ENCODE assay signal across 8 cellular contexts in the genomic region with DNA sequence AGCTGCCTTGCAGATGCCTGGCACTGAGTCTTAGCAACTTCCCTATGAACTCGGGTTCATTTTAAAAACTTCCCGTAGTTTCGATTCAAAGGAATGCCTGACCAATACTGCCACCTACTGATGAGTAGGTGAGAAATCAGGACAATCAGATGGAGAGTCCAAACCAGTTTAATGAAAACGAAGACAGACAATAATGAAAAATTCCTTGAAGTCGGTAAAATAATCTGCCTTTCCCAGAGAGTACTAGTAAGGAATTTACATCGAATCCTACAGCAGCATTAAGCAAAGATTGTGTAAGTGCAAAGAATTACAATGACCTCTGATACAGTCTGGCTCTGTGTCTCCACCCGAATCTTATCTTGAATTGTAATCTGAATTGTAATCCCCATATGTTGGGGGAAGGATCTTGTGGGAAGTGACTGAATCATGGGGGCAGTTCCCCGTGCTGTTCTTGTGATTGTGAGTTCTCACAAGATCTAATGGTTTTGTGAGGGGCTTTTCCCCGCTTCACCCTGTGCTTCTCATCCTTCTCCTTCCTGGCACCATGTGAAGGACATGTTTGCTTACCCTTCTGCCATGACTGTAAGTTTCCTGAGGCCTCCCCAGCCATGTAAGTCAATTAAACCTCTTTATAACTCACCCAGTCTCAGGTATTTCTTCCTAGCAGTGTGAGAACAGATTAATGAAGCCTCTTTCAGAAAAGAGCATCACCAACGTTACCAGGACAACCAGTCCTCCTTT.
A peak's percentile ranks its signal among the peaks of the same experiment; 100 is the strongest.
DNase-seq lines count a peak whose midpoint lies in the region; ATAC-seq and TF ChIP-seq lines count a peak whose summit lies in the region.

No MANE protein-coding gene starts in this region.

- peaks cover 0 to 4% of the 10 kb centered on the region in 2 donors for H3K9me3 ChIP-seq in left lung

- H3K27ac Mint-ChIP-seq in type B pancreatic cell = no peak overlapping the region

- POLR2A ChIA-PET in AG04449 (lab: Yijun Ruan, JAX) = no interaction called here

- intact Hi-C loops in left lung (cut with DNase I) = no loop called here

- H3K36me3 ChIP-seq in left lung = peaks cover 0 to 24% of the 10 kb centered on the region in 2 donors

- TF ChIP-seq CTCF in AG04449 (IDR thresholded peaks at IDR 0.05; ENCODE audit: insufficient read depth, low read length, missing control alignments) = peak; percentile 52
- peak; percentile 14 for TF ChIP-seq CTCF in GM13976 (IDR thresholded peaks at IDR 0.05; ENCODE audit: borderline replicate concordance, control extremely low read depth, extremely low read depth, insufficient read depth, missing control alignments)
- peak; percentile 74 for TF ChIP-seq CTCF in choroid plexus epithelial cell (conservative IDR thresholded peaks at IDR 0.05; ENCODE audit: low read depth, low read length)
- TF ChIP-seq CTCF in left lung (IDR thresholded peaks at IDR 0.05) = peak; percentile 58 to 65
- peak; percentile 85 for TF ChIP-seq CTCF in type B pancreatic cell (conservative IDR thresholded peaks at IDR 0.05)

- in situ Hi-C loops in GM13976 (cut with MboI; ENCODE audit: low sequenced_read_pairs, unreplicated experiment) = no loop called here

- no peaks in the 10 kb centered on the region for H3K4me1 ChIP-seq in left lung

- H3K27ac ChIP-seq in left lung = no peak overlapping the region

- DNase-seq in AG04449 (ENCODE audit: low read depth, low spot score) (peak; percentile 19), GM13976 (ENCODE audit: low spot score) (no peak), NOMO-1 treated with DMSO at 0.1 percent for 48 hours (lab: John Stamatoyannopoulos, UW; ENCODE audit: unreplicated experiment) (peak; percentile 74), choroid plexus epithelial cell (ENCODE audit: low read depth) (peak; percentile 82), left lung (no peak), type B pancreatic cell (ENCODE audit: extremely low spot score, unreplicated experiment) (no peak)
- no peak for DNase-seq in activated T-cell treated with anti-CD3 and anti-CD28 coated beads, Interleukin-2, amount 50 U/mL, for 1 hour
- no peak for DNase-seq in activated CD4-positive, alpha-beta T cell treated with anti-CD3 and anti-CD28 coated beads, Interleukin-2, amount 50 U/mL, for 1 hour

- H3K4me3 ChIP-seq in AG04449 (ENCODE audit: low read depth, low read length) = no peak overlapping the region
- no peak overlapping the region for H3K4me3 ChIP-seq in choroid plexus epithelial cell (ENCODE audit: low read depth, low read length)
- H3K4me3 ChIP-seq in left lung = no peak overlapping the region

- peaks cover 4% of the 10 kb centered on the region for H3K36me3 Mint-ChIP-seq in type B pancreatic cell

- H3K9me3 Mint-ChIP-seq in type B pancreatic cell = no peaks in the 10 kb centered on the region

- no peaks in the 10 kb centered on the region for H3K27me3 ChIP-seq in left lung

- CTCF ChIA-PET in AG04449 (lab: Yijun Ruan, JAX) = interaction anchor here (0.7 to 8.3 kb wide), 16 partner anchors 9 to 152 kb away, joined by 3 to 144 read pairs (median 3); no protein-coding TSS in a partner anchor

- peak; percentile 97 for ATAC-seq in left lung

- H3K27me3 Mint-ChIP-seq in type B pancreatic cell = no peaks in the 10 kb centered on the region

- H3K4me3 Mint-ChIP-seq in type B pancreatic cell = peak overlapping the region; percentile 8

- peaks cover 13% of the 10 kb centered on the region for H3K4me1 Mint-ChIP-seq in type B pancreatic cell (ENCODE audit: unreplicated experiment)

Comparison
In these comparisons a context has a peak if more than half of its experiments do, and no peak if none do; other contexts are left out.
1. DNase-seq: peak in AG04449 (single experiment), NOMO-1 treated with DMSO at 0.1 percent for 48 hours (single experiment) and choroid plexus epithelial cell (single experiment); none in GM13976 (single experiment), left lung (0 of 2), type B pancreatic cell (single experiment), activated T-cell treated with anti-CD3 and anti-CD28 coated beads, Interleukin-2, amount 50 U/mL, for 1 hour (single experiment) and activated CD4-positive, alpha-beta T cell treated with anti-CD3 and anti-CD28 coated beads, Interleukin-2, amount 50 U/mL, for 1 hour (single experiment).
2. CTCF ChIP-seq: peak in every context shown above with its lines; median percentile 85 in type B pancreatic cell; 74 in choroid plexus epithelial cell; 62 in left lung; 52 in AG04449; 14 in GM13976.